20 cellular contexts compared by ENCODE assay signal in genomic region chr21:41446571-41446970, GRCh38. TPM values are rescaled to one million over a fixed set of nuclear protein-coding genes. Genes with fewer than 3 reads are reported as not detected.
DNase-seq lines count a peak whose midpoint lies in the region; ATAC-seq, FAIRE-seq and TF ChIP-seq lines count a peak whose summit lies in the region.
"Had no signal": no experiment of that assay in that cellular context is flagged by ENCODE, and none has a peak within 500 bp of the region (broad histone marks: within the 10 kb centered on the region; RNA-seq: fewer than 3 reads in every experiment).

No MANE protein-coding gene starts in this region.

- H3K27me3 ChIP-seq in trophoblast cell (ENCODE audit: insufficient read depth, low read length), result no peaks in the 10 kb centered on the region
- H3K27me3 ChIP-seq in HAP-1 (ENCODE audit: low read depth), result no peaks in the 10 kb centered on the region
- H3K27me3 ChIP-seq: SJSA1 had no signal

- H3K9ac ChIP-seq in trophoblast cell (ENCODE audit: low read length), result no peak overlapping the region

- no peak for TF ChIP-seq CTCF in omental fat pad (IDR thresholded peaks at IDR 0.05)

- no peaks in the 10 kb centered on the region for H3K4me1 Mint-ChIP-seq in activated T-helper 17 cell treated with anti-CD3 and anti-CD28 coated beads, Interleukin-2, amount 50 U/mL, for 72 hours
- H3K4me1 Mint-ChIP-seq: IgD-negative memory B cell had no signal

- H4K8ac ChIP-seq in trophoblast cell (ENCODE audit: low read depth, low read length), result no peak overlapping the region

- H3K4me3 ChIP-seq in trophoblast cell (ENCODE audit: low read depth, low read length) (no peak overlapping the region), HAP-1 (no peak overlapping the region)
- H3K4me3 ChIP-seq: GM23338, SJSA1 had no signal

- no peak overlapping the region for H3K27ac ChIP-seq in trophoblast cell (ENCODE audit: low read depth, low read length)
- H3K27ac ChIP-seq: SJSA1 had no signal

- no peak overlapping the region for H2BK5ac ChIP-seq in trophoblast cell (ENCODE audit: low read depth, low read length, poor library complexity)

- H3K9me3 Mint-ChIP-seq in activated T-helper 17 cell treated with anti-CD3 and anti-CD28 coated beads, Interleukin-2, amount 50 U/mL, for 72 hours, result no peaks in the 10 kb centered on the region
- H3K9me3 Mint-ChIP-seq: CD4-positive, CD25-positive, alpha-beta regulatory T cell; GM23338; IgD-negative memory B cell had no signal

- H3K9me3 ChIP-seq in trophoblast cell (ENCODE audit: insufficient read depth, low read depth, low read length) (peaks cover 2% of the 10 kb centered on the region), HAP-1 (no peaks in the 10 kb centered on the region)
- H3K9me3 ChIP-seq: SJSA1 had no signal

- H2BK120ac ChIP-seq in trophoblast cell (ENCODE audit: insufficient read depth, low read length, poor library complexity), result no peak overlapping the region

- DNase-seq in EH (ENCODE audit: low read depth) (peak; percentile 88), HTR-8/SVneo (ENCODE audit: insufficient read length, low spot score) (peak; percentile 69), trophoblast cell (peak; percentile 20 to 63), HAP-1 (ENCODE audit: low spot score in 2 of 2) (no peak), omental fat pad (ENCODE audit: low spot score) (no peak)
- DNase-seq in activated T-cell treated with anti-CD3 and anti-CD28 coated beads, Interleukin-2, amount 50 U/mL, for 48 hours, result no peak
- DNase-seq: ACHN; CD4-positive, CD25-positive, alpha-beta regulatory T cell; DMS53; GDM1; NCI-H1436; NCI-H2029; NCI-H2171; NCI-H774 had no signal

- H3K4me2 ChIP-seq in trophoblast cell (ENCODE audit: low read length), result no peak overlapping the region
- H3K4me2 ChIP-seq: GM23338 had no signal

- H3K36me3 Mint-ChIP-seq in activated T-helper 17 cell treated with anti-CD3 and anti-CD28 coated beads, Interleukin-2, amount 50 U/mL, for 72 hours (ENCODE audit: low read depth), result peaks cover 98% of the 10 kb centered on the region

- H3K4ac ChIP-seq in trophoblast cell (ENCODE audit: low read depth, low read length), result no peak overlapping the region

- H3K36me3 ChIP-seq in trophoblast cell (ENCODE audit: control insufficient read depth in 1 of 2, insufficient read depth in 2 of 2, low read length in 2 of 2) (no peaks in the 10 kb centered on the region), HAP-1 (replicated peaks) (no peaks in the 10 kb centered on the region)
- H3K36me3 ChIP-seq: SJSA1 had no signal

- no peak overlapping the region for H4K91ac ChIP-seq in trophoblast cell (ENCODE audit: low read depth, low read length)

- H4K12ac ChIP-seq in trophoblast cell (ENCODE audit: low read depth, low read length), result no peak overlapping the region

- no peak overlapping the region for H2BK12ac ChIP-seq in trophoblast cell (ENCODE audit: low read length)

- no CpG with 5 or more reads among the region's 4 CpGs for WGBS in trophoblast cell (ENCODE audit: extremely low coverage, insufficient coverage, insufficient read length)

- no peak overlapping the region for H3K4me3 Mint-ChIP-seq in activated T-helper 17 cell treated with anti-CD3 and anti-CD28 coated beads, Interleukin-2, amount 50 U/mL, for 72 hours
- H3K4me3 Mint-ChIP-seq: CD4-positive, CD25-positive, alpha-beta regulatory T cell; GM23338; IgD-negative memory B cell had no signal

- no peak overlapping the region for H3K18ac ChIP-seq in trophoblast cell (ENCODE audit: low read length)

- no peaks in the 10 kb centered on the region for H3K79me1 ChIP-seq in trophoblast cell (ENCODE audit: low read length)

- H3K4me1 ChIP-seq in trophoblast cell (ENCODE audit: control insufficient read depth in 1 of 2, insufficient read depth in 2 of 2, low read length in 2 of 2) (no peaks in the 10 kb centered on the region), HAP-1 (no peaks in the 10 kb centered on the region)
- H3K4me1 ChIP-seq: SJSA1 had no signal

- no peaks in the 10 kb centered on the region for H3K27me3 Mint-ChIP-seq in activated T-helper 17 cell treated with anti-CD3 and anti-CD28 coated beads, Interleukin-2, amount 50 U/mL, for 72 hours
- H3K27me3 Mint-ChIP-seq: CD4-positive, CD25-positive, alpha-beta regulatory T cell; IgD-negative memory B cell had no signal

- no peak for ATAC-seq in activated T-helper 17 cell treated with anti-CD3 and anti-CD28 coated beads, Interleukin-2, amount 50 U/mL, for 72 hours (replicated peaks)
- no peak for ATAC-seq in omental fat pad (ENCODE audit: low FRiP score)
- ATAC-seq: GM23338 had no signal

- H2AK5ac ChIP-seq in trophoblast cell (ENCODE audit: low read length), result no peak overlapping the region

- H3K23ac ChIP-seq in trophoblast cell (ENCODE audit: low read length), result no peak overlapping the region

- H3K27ac Mint-ChIP-seq in activated T-helper 17 cell treated with anti-CD3 and anti-CD28 coated beads, Interleukin-2, amount 50 U/mL, for 72 hours, result peak overlapping the region; percentile 22
- H3K27ac Mint-ChIP-seq: GM23338 had no signal

- H3K14ac ChIP-seq in trophoblast cell (ENCODE audit: low read length), result no peak overlapping the region

- H3K79me2 ChIP-seq in trophoblast cell (ENCODE audit: control insufficient read depth, insufficient read depth, low read length, poor library complexity), result no peaks in the 10 kb centered on the region

- in situ Hi-C loops in HAP-1 (cut with MboI; ENCODE audit: low sequenced_read_pairs), result no loop called here

- H2AFZ ChIP-seq in trophoblast cell (ENCODE audit: insufficient read depth, low read length, poor library complexity), result no peak overlapping the region
- H2AFZ ChIP-seq: GM23338 had no signal

- FAIRE-seq in HTR-8/SVneo (lab: Jason Lieb, UNC), result peak; percentile 33
- FAIRE-seq: GM12891, GM18507 had no signal

RNA-seq across cellular contexts. Expression of gene MX1, which starts 20.5 kb away (rescaled TPM):
- total RNA-seq in activated T-helper 17 cell treated with anti-CD3 and anti-CD28 coated beads, Interleukin-2, amount 50 U/mL, for 72 hours, result 10 to 100 TPM; 14.2 to 32.5 TPM
- 0.76 and 1.1 TPM in 2 replicates for polyA plus RNA-seq in trophoblast cell (2013)
- 10 to 100 TPM in 3 of 4 donors, 1 to 10 TPM in 1; 8.5 to 87.3 (median 44.8) TPM for total RNA-seq in omental fat pad

Comparison
In these comparisons a context has a peak if more than half of its experiments do, and no peak if none do; other contexts are left out.
1. DNase-seq: peak in EH (single experiment), HTR-8/SVneo (single experiment) and trophoblast cell (2 of 2); none in HAP-1 (0 of 2), activated T-cell treated with anti-CD3 and anti-CD28 coated beads, Interleukin-2, amount 50 U/mL, for 48 hours (0 of 2) and omental fat pad (single experiment).